In the genomic region with DNA sequence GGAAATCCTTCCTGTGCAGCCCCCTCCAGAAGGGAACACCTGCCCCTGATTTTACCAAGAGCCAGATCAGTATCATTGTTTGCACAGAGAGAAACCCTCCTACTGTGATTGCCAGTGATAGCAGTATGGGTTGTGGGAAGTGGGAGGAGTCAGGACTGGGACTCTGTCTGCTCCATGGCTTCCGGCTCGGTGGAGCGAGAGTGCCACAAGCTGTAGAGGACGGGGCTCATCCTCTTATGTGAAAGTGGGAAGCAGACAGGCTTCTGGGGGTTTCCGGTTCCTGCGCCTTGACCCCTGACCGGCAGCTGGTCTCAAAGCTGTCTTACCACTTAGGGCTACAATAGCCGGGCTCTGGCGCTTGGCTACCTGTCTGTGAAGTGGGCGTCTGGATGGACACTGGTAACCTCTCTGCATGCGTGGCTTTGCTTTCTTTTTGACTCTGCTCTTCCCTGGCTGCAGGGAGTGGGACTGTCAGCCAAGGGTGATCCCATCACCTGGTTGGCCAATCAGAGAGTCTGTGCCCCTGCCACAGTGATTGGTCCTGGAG, we compare ENCODE assay signal across 1 cellular context.
TF ChIP-seq lines count a peak whose summit lies in the region.

No MANE protein-coding gene starts in this region.

TF ChIP-seq in K562, 482 proteins besides CTCF, POLR2A, EP300 and RAD21 (continued from another document):
- TF ChIP-seq, protein P1, sequence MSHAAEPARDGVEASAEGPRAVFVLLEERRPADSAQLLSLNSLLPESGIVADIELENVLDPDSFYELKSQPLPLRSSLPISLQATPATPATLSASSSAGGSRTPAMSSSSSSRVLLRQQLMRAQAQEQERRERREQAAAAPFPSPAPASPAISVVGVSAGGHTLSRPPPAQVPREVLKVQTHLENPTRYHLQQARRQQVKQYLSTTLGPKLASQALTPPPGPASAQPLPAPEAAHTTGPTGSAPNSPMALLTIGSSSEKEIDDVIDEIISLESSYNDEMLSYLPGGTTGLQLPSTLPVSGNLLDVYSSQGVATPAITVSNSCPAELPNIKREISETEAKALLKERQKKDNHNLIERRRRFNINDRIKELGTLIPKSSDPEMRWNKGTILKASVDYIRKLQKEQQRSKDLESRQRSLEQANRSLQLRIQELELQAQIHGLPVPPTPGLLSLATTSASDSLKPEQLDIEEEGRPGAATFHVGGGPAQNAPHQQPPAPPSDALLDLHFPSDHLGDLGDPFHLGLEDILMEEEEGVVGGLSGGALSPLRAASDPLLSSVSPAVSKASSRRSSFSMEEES (CRISPR knock-in tag; IDR thresholded peaks at IDR 0.05), result no peak
- TF ChIP-seq GABPB1 (CRISPR knock-in tag; IDR thresholded peaks at IDR 0.05), result no peak
- TF ChIP-seq HDAC3 (IDR thresholded peaks at IDR 0.05; ENCODE audit: borderline replicate concordance, partially characterized antibody), result no peak
- no peak for TF ChIP-seq XRCC4 (IDR thresholded peaks at IDR 0.05; ENCODE audit: extremely low read depth, insufficient read depth, insufficient read length)
- TF ChIP-seq, protein P2, sequence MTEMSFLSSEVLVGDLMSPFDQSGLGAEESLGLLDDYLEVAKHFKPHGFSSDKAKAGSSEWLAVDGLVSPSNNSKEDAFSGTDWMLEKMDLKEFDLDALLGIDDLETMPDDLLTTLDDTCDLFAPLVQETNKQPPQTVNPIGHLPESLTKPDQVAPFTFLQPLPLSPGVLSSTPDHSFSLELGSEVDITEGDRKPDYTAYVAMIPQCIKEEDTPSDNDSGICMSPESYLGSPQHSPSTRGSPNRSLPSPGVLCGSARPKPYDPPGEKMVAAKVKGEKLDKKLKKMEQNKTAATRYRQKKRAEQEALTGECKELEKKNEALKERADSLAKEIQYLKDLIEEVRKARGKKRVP (CRISPR knock-in tag; IDR thresholded peaks at IDR 0.05), result no peak
- TF ChIP-seq SUPT5H (IDR thresholded peaks at IDR 0.05), result no peak
- TF ChIP-seq GATA2 (CRISPR knock-in tag; IDR thresholded peaks at IDR 0.05), result no peak
- no peak for TF ChIP-seq RFX7 (CRISPR knock-in tag; IDR thresholded peaks at IDR 0.05)
- no peak for TF ChIP-seq ZNF561 (CRISPR knock-in tag; conservative IDR thresholded peaks at IDR 0.05)
